Comparison of ENCODE assay signal across 1 cellular context in the genomic region with DNA sequence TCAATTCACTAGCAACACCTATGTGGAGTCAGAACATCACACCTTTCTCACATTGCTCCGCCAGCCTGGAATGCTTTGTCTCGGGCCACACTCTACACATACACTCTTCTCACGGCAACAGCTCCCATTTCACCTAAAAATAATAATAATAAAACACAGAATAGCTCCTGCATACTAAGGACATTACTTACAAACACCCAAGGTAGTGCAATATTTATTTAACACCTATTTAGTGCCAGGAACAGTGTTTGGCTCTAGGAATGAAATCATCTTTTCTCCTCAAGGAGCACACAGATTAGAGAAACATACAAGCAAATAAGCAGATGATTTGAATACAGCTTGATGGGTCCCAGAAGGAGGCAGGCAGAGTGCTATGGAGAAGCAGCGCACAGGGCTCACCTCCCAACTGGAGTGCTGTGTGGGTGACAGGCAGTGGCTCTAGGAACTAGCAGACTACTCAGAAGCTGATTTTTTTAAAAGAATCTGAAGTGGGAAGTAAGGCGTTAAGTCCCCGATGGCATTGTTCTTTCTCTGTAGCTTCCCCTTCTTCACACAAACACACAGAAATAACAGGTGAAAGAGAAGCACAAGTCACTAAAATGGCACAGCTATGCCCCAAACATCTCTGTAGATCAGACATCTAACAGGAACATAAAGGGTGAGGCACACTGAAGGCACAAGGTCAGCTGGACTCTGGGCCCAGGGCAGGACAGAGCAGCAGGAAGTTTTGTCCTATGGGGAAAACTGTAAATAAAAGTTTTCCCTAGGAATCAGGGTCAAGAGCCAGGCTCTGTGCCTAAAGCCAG.
TF ChIP-seq lines count a peak whose summit lies in the region.

No MANE protein-coding gene starts in this region.

TF ChIP-seq in HepG2, 621 proteins besides CTCF, POLR2A, EP300 and RAD21 (continued from another document and continues in another):
- TF ChIP-seq HNF4A (CRISPR knock-in tag; IDR thresholded peaks at IDR 0.05) (peak; percentile 86), ZNF34 (CRISPR knock-in tag; IDR thresholded peaks at IDR 0.05; ENCODE audit: borderline replicate concordance) (no peak), ZNF674 (CRISPR knock-in tag; IDR thresholded peaks at IDR 0.05; ENCODE audit: low read depth) (no peak), CENPT (CRISPR knock-in tag; IDR thresholded peaks at IDR 0.05; ENCODE audit: low read depth) (no peak), ZNF501 (CRISPR knock-in tag; IDR thresholded peaks at IDR 0.05) (0 out of 2 replicates have a peak, but pooled peaks have one; percentile 52), NBN (conservative IDR thresholded peaks at IDR 0.05) (no peak), ZSCAN9 (CRISPR knock-in tag; IDR thresholded peaks at IDR 0.05; ENCODE audit: borderline replicate concordance) (no peak), ERF (CRISPR knock-in tag; IDR thresholded peaks at IDR 0.05) (0 out of 2 replicates have a peak, but pooled peaks have one; percentile 27), FOXP1 (IDR thresholded peaks at IDR 0.05) (no peak), FOXP1 (CRISPR knock-in tag; IDR thresholded peaks at IDR 0.05) (peak; percentile 28; the same call in 1 of the 2 replicates), KDM4B (CRISPR knock-in tag; IDR thresholded peaks at IDR 0.05) (no peak), MTA3 (CRISPR knock-in tag; IDR thresholded peaks at IDR 0.05) (no peak), FOSL2 (CRISPR knock-in tag; IDR thresholded peaks at IDR 0.05) (no peak), ZNF550 (CRISPR knock-in tag; IDR thresholded peaks at IDR 0.05; ENCODE audit: borderline replicate concordance) (no peak), ZNF232 (CRISPR knock-in tag; IDR thresholded peaks at IDR 0.05; ENCODE audit: borderline replicate concordance) (no peak), PHF8 (CRISPR knock-in tag; IDR thresholded peaks at IDR 0.05) (no peak), TMF1 (CRISPR knock-in tag; IDR thresholded peaks at IDR 0.05; ENCODE audit: low read depth) (no peak), GFI1 (CRISPR knock-in tag; IDR thresholded peaks at IDR 0.05; ENCODE audit: borderline replicate concordance) (no peak), ZC3H4 (CRISPR knock-in tag; IDR thresholded peaks at IDR 0.05; ENCODE audit: borderline replicate concordance) (no peak), ZNF547 (CRISPR knock-in tag; IDR thresholded peaks at IDR 0.05) (no peak), ZBTB38 (CRISPR knock-in tag; IDR thresholded peaks at IDR 0.05) (peak; percentile 50; the same call in 1 of the 2 replicates), PAF1 (CRISPR knock-in tag; IDR thresholded peaks at IDR 0.05) (no peak), YEATS2 (CRISPR knock-in tag; IDR thresholded peaks at IDR 0.05; ENCODE audit: borderline replicate concordance) (no peak), ARHGAP35 (CRISPR knock-in tag; IDR thresholded peaks at IDR 0.05; ENCODE audit: borderline replicate concordance) (no peak), SYNCRIP (IDR thresholded peaks at IDR 0.05; ENCODE audit: insufficient read depth, low read depth, low read length) (no peak), ZNF777 (CRISPR knock-in tag; IDR thresholded peaks at IDR 0.05) (no peak), ATF7-NPFF (CRISPR knock-in tag; IDR thresholded peaks at IDR 0.05; ENCODE audit: low read depth) (no peak), ZNF782 (CRISPR knock-in tag; IDR thresholded peaks at IDR 0.05; ENCODE audit: borderline replicate concordance) (no peak), GTF3A (CRISPR knock-in tag; conservative IDR thresholded peaks at IDR 0.05) (no peak), ELF4 (CRISPR knock-in tag; IDR thresholded peaks at IDR 0.05; ENCODE audit: borderline replicate concordance) (no peak), GZF1 (CRISPR knock-in tag; IDR thresholded peaks at IDR 0.05) (no peak), CHCHD3 (CRISPR knock-in tag; IDR thresholded peaks at IDR 0.05) (no peak), ZFX (CRISPR knock-in tag; IDR thresholded peaks at IDR 0.05; ENCODE audit: low read depth) (peak; percentile 31; the same call in 1 of the 2 replicates), ZNF431 (CRISPR knock-in tag; IDR thresholded peaks at IDR 0.05; ENCODE audit: borderline replicate concordance, low read depth) (no peak)
- TF ChIP-seq, protein P1, sequence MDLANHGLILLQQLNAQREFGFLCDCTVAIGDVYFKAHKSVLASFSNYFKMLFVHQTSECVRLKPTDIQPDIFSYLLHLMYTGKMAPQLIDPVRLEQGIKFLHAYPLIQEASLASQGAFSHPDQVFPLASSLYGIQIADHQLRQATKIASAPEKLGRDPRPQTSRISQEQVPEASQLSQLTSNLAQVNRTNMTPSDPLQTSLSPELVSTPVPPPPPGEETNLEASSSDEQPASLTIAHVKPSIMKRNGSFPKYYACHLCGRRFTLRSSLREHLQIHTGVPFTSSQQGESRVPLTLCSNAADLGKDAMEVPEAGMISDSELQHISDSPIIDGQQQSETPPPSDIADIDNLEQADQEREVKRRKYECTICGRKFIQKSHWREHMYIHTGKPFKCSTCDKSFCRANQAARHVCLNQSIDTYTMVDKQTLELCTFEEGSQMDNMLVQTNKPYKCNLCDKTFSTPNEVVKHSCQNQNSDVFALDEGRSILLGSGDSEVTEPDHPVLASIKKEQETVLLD (CRISPR knock-in tag; IDR thresholded peaks at IDR 0.05; ENCODE audit: low read depth), result no peak
- TF ChIP-seq, protein P2, sequence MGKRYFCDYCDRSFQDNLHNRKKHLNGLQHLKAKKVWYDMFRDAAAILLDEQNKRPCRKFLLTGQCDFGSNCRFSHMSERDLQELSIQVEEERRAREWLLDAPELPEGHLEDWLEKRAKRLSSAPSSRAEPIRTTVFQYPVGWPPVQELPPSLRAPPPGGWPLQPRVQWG (CRISPR knock-in tag; IDR thresholded peaks at IDR 0.05; ENCODE audit: borderline replicate concordance, low read depth), result no peak
- TF ChIP-seq, protein P3, sequence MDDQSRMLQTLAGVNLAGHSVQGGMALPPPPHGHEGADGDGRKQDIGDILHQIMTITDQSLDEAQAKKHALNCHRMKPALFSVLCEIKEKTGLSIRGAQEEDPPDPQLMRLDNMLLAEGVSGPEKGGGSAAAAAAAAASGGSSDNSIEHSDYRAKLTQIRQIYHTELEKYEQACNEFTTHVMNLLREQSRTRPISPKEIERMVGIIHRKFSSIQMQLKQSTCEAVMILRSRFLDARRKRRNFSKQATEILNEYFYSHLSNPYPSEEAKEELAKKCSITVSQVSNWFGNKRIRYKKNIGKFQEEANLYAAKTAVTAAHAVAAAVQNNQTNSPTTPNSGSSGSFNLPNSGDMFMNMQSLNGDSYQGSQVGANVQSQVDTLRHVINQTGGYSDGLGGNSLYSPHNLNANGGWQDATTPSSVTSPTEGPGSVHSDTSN (CRISPR knock-in tag; IDR thresholded peaks at IDR 0.05; ENCODE audit: borderline replicate concordance), result no peak
- TF ChIP-seq, protein P4, sequence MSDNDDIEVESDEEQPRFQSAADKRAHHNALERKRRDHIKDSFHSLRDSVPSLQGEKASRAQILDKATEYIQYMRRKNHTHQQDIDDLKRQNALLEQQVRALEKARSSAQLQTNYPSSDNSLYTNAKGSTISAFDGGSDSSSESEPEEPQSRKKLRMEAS (IDR thresholded peaks at IDR 0.05), result 0 out of 2 replicates have a peak, but pooled peaks have one; percentile 33
- TF ChIP-seq, protein P5, sequence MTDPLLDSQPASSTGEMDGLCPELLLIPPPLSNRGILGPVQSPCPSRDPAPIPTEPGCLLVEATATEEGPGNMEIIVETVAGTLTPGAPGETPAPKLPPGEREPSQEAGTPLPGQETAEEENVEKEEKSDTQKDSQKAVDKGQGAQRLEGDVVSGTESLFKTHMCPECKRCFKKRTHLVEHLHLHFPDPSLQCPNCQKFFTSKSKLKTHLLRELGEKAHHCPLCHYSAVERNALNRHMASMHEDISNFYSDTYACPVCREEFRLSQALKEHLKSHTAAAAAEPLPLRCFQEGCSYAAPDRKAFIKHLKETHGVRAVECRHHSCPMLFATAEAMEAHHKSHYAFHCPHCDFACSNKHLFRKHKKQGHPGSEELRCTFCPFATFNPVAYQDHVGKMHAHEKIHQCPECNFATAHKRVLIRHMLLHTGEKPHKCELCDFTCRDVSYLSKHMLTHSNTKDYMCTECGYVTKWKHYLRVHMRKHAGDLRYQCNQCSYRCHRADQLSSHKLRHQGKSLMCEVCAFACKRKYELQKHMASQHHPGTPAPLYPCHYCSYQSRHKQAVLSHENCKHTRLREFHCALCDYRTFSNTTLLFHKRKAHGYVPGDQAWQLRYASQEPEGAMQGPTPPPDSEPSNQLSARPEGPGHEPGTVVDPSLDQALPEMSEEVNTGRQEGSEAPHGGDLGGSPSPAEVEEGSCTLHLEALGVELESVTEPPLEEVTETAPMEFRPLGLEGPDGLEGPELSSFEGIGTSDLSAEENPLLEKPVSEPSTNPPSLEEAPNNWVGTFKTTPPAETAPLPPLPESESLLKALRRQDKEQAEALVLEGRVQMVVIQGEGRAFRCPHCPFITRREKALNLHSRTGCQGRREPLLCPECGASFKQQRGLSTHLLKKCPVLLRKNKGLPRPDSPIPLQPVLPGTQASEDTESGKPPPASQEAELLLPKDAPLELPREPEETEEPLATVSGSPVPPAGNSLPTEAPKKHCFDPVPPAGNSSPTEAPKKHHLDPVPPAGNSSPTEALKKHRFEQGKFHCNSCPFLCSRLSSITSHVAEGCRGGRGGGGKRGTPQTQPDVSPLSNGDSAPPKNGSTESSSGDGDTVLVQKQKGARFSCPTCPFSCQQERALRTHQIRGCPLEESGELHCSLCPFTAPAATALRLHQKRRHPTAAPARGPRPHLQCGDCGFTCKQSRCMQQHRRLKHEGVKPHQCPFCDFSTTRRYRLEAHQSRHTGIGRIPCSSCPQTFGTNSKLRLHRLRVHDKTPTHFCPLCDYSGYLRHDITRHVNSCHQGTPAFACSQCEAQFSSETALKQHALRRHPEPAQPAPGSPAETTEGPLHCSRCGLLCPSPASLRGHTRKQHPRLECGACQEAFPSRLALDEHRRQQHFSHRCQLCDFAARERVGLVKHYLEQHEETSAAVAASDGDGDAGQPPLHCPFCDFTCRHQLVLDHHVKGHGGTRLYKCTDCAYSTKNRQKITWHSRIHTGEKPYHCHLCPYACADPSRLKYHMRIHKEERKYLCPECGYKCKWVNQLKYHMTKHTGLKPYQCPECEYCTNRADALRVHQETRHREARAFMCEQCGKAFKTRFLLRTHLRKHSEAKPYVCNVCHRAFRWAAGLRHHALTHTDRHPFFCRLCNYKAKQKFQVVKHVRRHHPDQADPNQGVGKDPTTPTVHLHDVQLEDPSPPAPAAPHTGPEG (CRISPR knock-in tag; IDR thresholded peaks at IDR 0.05), result no peak
- TF ChIP-seq, protein P6, sequence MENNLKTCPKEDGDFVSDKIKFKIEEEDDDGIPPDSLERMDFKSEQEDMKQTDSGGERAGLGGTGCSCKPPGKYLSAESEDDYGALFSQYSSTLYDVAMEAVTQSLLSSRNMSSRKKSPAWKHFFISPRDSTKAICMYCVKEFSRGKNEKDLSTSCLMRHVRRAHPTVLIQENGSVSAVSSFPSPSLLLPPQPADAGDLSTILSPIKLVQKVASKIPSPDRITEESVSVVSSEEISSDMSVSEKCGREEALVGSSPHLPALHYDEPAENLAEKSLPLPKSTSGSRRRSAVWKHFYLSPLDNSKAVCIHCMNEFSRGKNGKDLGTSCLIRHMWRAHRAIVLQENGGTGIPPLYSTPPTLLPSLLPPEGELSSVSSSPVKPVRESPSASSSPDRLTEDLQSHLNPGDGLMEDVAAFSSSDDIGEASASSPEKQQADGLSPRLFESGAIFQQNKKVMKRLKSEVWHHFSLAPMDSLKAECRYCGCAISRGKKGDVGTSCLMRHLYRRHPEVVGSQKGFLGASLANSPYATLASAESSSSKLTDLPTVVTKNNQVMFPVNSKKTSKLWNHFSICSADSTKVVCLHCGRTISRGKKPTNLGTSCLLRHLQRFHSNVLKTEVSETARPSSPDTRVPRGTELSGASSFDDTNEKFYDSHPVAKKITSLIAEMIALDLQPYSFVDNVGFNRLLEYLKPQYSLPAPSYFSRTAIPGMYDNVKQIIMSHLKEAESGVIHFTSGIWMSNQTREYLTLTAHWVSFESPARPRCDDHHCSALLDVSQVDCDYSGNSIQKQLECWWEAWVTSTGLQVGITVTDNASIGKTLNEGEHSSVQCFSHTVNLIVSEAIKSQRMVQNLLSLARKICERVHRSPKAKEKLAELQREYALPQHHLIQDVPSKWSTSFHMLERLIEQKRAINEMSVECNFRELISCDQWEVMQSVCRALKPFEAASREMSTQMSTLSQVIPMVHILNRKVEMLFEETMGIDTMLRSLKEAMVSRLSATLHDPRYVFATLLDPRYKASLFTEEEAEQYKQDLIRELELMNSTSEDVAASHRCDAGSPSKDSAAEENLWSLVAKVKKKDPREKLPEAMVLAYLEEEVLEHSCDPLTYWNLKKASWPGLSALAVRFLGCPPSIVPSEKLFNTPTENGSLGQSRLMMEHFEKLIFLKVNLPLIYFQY (CRISPR knock-in tag; IDR thresholded peaks at IDR 0.05; ENCODE audit: borderline replicate concordance), result 0 out of 2 replicates have a peak, but pooled peaks have one; percentile 7
- TF ChIP-seq, protein P7, sequence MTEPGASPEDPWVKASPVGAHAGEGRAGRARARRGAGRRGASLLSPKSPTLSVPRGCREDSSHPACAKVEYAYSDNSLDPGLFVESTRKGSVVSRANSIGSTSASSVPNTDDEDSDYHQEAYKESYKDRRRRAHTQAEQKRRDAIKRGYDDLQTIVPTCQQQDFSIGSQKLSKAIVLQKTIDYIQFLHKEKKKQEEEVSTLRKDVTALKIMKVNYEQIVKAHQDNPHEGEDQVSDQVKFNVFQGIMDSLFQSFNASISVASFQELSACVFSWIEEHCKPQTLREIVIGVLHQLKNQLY (CRISPR knock-in tag; IDR thresholded peaks at IDR 0.05), result no peak
- TF ChIP-seq, protein P8, sequence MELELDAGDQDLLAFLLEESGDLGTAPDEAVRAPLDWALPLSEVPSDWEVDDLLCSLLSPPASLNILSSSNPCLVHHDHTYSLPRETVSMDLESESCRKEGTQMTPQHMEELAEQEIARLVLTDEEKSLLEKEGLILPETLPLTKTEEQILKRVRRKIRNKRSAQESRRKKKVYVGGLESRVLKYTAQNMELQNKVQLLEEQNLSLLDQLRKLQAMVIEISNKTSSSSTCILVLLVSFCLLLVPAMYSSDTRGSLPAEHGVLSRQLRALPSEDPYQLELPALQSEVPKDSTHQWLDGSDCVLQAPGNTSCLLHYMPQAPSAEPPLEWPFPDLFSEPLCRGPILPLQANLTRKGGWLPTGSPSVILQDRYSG (CRISPR knock-in tag; IDR thresholded peaks at IDR 0.05), result no peak
